17 cellular contexts compared by ENCODE assay signal in genomic region chr2:119672161-119672862, GRCh38. TPM values are rescaled to one million over a fixed set of nuclear protein-coding genes. Genes with fewer than 3 reads are reported as not detected.
DNase-seq lines count a peak whose midpoint lies in the region; ATAC-seq and TF ChIP-seq lines count a peak whose summit lies in the region.
"Had no signal": no experiment of that assay in that cellular context is flagged by ENCODE, and none has a peak within 500 bp of the region (broad histone marks: within the 10 kb centered on the region; RNA-seq: fewer than 3 reads in every experiment).

No MANE protein-coding gene starts in this region.

- no peaks in the 10 kb centered on the region for H3K36me3 Mint-ChIP-seq in endodermal cell (ENCODE audit: low read depth)
- no peaks in the 10 kb centered on the region for H3K36me3 Mint-ChIP-seq in activated T-helper 17 cell treated with anti-CD3 and anti-CD28 coated beads, Interleukin-2, amount 50 U/mL, for 72 hours (ENCODE audit: low read depth)
- H3K36me3 Mint-ChIP-seq: CD4-positive, alpha-beta memory T cell had no signal

- H3K23ac ChIP-seq in neuronal stem cell (ENCODE audit: low read depth, low read length, poor library complexity), result no peak overlapping the region

- H3K36me3 ChIP-seq in Loucy (ENCODE audit: insufficient read depth, low read length), result no peaks in the 10 kb centered on the region
- H3K36me3 ChIP-seq in endodermal cell (ENCODE audit: control insufficient read depth, insufficient read depth, low read length), result no peaks in the 10 kb centered on the region
- no peaks in the 10 kb centered on the region for H3K36me3 ChIP-seq in neuronal stem cell (replicated peaks in 1 of 2; ENCODE audit: control insufficient read depth in 2 of 2, insufficient read depth in 2 of 2, low read length in 2 of 2)
- H3K36me3 ChIP-seq: BE2C had no signal

- no peak overlapping the region for H4K8ac ChIP-seq in neuronal stem cell (ENCODE audit: low read depth, low read length)

- H3K18ac ChIP-seq in neuronal stem cell (ENCODE audit: low read length), result no peak overlapping the region

- no peak overlapping the region for H3K4me2 ChIP-seq in Loucy (ENCODE audit: low read depth, low read length, poor library complexity, severe bottlenecking)
- no peak overlapping the region for H3K4me2 ChIP-seq in neuronal stem cell (ENCODE audit: insufficient read depth, low read length, poor library complexity, severe bottlenecking)
- H3K4me2 ChIP-seq: A549 had no signal

- H3F3A ChIP-seq in Loucy (ENCODE audit: low read depth), result no peaks in the 10 kb centered on the region

- WGBS in endodermal cell (ENCODE audit: insufficient coverage in 1 of 2, insufficient read length in 1 of 2), 2 experiments, result 95% methylated on average over 3 to 5 of the region's 5 CpGs
- no CpG with 5 or more reads among the region's 5 CpGs for WGBS in neuronal stem cell (ENCODE audit: extremely low coverage in 2 of 2, insufficient read length in 2 of 2, insufficient replicate concordance in 1 of 2), 2 donors

- TF ChIP-seq CTCF in Loucy (conservative IDR thresholded peaks at IDR 0.05; ENCODE audit: low read length), result no peak
- TF ChIP-seq CTCF in endodermal cell (conservative IDR thresholded peaks at IDR 0.05), result no peak

- H3K4me1 ChIP-seq in Loucy (ENCODE audit: insufficient read depth, low read length, poor library complexity, severe bottlenecking) (no peaks in the 10 kb centered on the region), endodermal cell (ENCODE audit: control insufficient read depth, insufficient read depth, low read length) (no peaks in the 10 kb centered on the region), neuronal stem cell (ENCODE audit: control insufficient read depth in 2 of 2, insufficient read depth in 1 of 2, low read depth in 1 of 2, low read length in 2 of 2) (no peaks in the 10 kb centered on the region)
- H3K4me1 ChIP-seq: A549, BE2C had no signal

- DNase-seq in endodermal cell (peak; percentile 66), neuronal stem cell (ENCODE audit: low spot score) (no peak), middle frontal gyrus (ENCODE audit: extremely low spot score, low spot score) (no peak)
- DNase-seq in activated T-cell treated with anti-CD3 and anti-CD28 coated beads, Interleukin-2, amount 50 U/mL, for 48 hours, result no peak
- DNase-seq: BE2C; CD4-positive, alpha-beta memory T cell; DMS79; GOT3; HCEC 1CT; HFFc6 had no signal

- no peak overlapping the region for H3K4me3 Mint-ChIP-seq in endodermal cell
- no peak overlapping the region for H3K4me3 Mint-ChIP-seq in activated T-helper 17 cell treated with anti-CD3 and anti-CD28 coated beads, Interleukin-2, amount 50 U/mL, for 72 hours
- H3K4me3 Mint-ChIP-seq: CD4-positive, alpha-beta memory T cell; HFFc6 had no signal

- H3K27ac ChIP-seq in endodermal cell (ENCODE audit: low read depth, low read length) (no peak overlapping the region), neuronal stem cell (replicated peaks; ENCODE audit: low read length) (no peak overlapping the region)
- H3K27ac ChIP-seq: A549, C4-2B, HL-60 had no signal

- H2BK15ac ChIP-seq in neuronal stem cell (ENCODE audit: low read length), result no peak overlapping the region

- no peak overlapping the region for H2BK12ac ChIP-seq in neuronal stem cell (ENCODE audit: low read length)

- H3K9me2 ChIP-seq in Loucy (replicated peaks; ENCODE audit: low read depth, low read length), result no peaks in the 10 kb centered on the region

- no peaks in the 10 kb centered on the region for H3K9me3 ChIP-seq in Loucy (ENCODE audit: insufficient read depth, low read depth, low read length)
- no peaks in the 10 kb centered on the region for H3K9me3 ChIP-seq in endodermal cell (ENCODE audit: control insufficient read depth, low read length)
- no peaks in the 10 kb centered on the region for H3K9me3 ChIP-seq in neuronal stem cell (replicated peaks in 1 of 2; ENCODE audit: control insufficient read depth in 2 of 2, insufficient read depth in 1 of 2, low read depth in 1 of 2, low read length in 2 of 2)
- H3K9me3 ChIP-seq: A549, BE2C had no signal

- H3K9me3 Mint-ChIP-seq in endodermal cell, result no peaks in the 10 kb centered on the region
- H3K9me3 Mint-ChIP-seq in activated T-helper 17 cell treated with anti-CD3 and anti-CD28 coated beads, Interleukin-2, amount 50 U/mL, for 72 hours, result no peaks in the 10 kb centered on the region
- H3K9me3 Mint-ChIP-seq: HFFc6 had no signal

- no peaks in the 10 kb centered on the region for H3K79me2 ChIP-seq in Loucy (ENCODE audit: insufficient read depth, low read length)

- no peak overlapping the region for H3K14ac ChIP-seq in neuronal stem cell (ENCODE audit: low read length)

- H3K27me3 ChIP-seq in Loucy (ENCODE audit: insufficient read depth, low read length, poor library complexity, severe bottlenecking) (no peaks in the 10 kb centered on the region), endodermal cell (ENCODE audit: control insufficient read depth, insufficient read depth, low read length, poor library complexity, severe bottlenecking) (no peaks in the 10 kb centered on the region), neuronal stem cell (ENCODE audit: control insufficient read depth in 3 of 3, insufficient read depth in 3 of 3, low read depth in 1 of 3, low read length in 3 of 3) (peaks cover 0 to 8% (median 0%) of the 10 kb centered on the region in 3 experiments)
- H3K27me3 ChIP-seq: BE2C had no signal

- no peaks in the 10 kb centered on the region for H4K20me1 ChIP-seq in Loucy (ENCODE audit: insufficient read depth, low read length, poor library complexity, severe bottlenecking)

- no peak for ATAC-seq in HG03342 (IDR thresholded peaks at IDR 0.05; ENCODE audit: unreplicated experiment)
- no peak for ATAC-seq in activated T-helper 17 cell treated with anti-CD3 and anti-CD28 coated beads, Interleukin-2, amount 50 U/mL, for 72 hours (replicated peaks)
- ATAC-seq: A549, GM12878 had no signal

- H3K4ac ChIP-seq in neuronal stem cell (ENCODE audit: low read length), result no peak overlapping the region

- H2BK5ac ChIP-seq in neuronal stem cell (ENCODE audit: low read length), result no peak overlapping the region

- no peaks in the 10 kb centered on the region for H3K4me1 Mint-ChIP-seq in endodermal cell
- no peaks in the 10 kb centered on the region for H3K4me1 Mint-ChIP-seq in activated T-helper 17 cell treated with anti-CD3 and anti-CD28 coated beads, Interleukin-2, amount 50 U/mL, for 72 hours

- H3K79me1 ChIP-seq in neuronal stem cell (ENCODE audit: low read depth, low read length), result no peaks in the 10 kb centered on the region

- H3K4me3 ChIP-seq in Loucy (ENCODE audit: low read length, poor library complexity, severe bottlenecking) (no peak overlapping the region), endodermal cell (ENCODE audit: low read length) (no peak overlapping the region), neuronal stem cell (ENCODE audit: low read length in 2 of 2) (no peak overlapping the region)
- H3K4me3 ChIP-seq: A549, GM12878 had no signal

- H3K9ac ChIP-seq in Loucy (ENCODE audit: low read depth, low read length, poor library complexity, severe bottlenecking), result no peak overlapping the region
- no peak overlapping the region for H3K9ac ChIP-seq in endodermal cell (ENCODE audit: extremely low read depth, low read length, poor library complexity, severe bottlenecking)
- H3K9ac ChIP-seq in neuronal stem cell (ENCODE audit: low read depth, low read length, poor library complexity), result no peak overlapping the region

- no peak overlapping the region for H4K91ac ChIP-seq in neuronal stem cell (ENCODE audit: low read depth, low read length, poor library complexity)

- H2BK120ac ChIP-seq in neuronal stem cell (ENCODE audit: low read depth, low read length), result no peak overlapping the region

- H2AFZ ChIP-seq in Loucy (ENCODE audit: low read length), result peak overlapping the region; percentile 65
- H2AFZ ChIP-seq in neuronal stem cell (ENCODE audit: low read length), result peak overlapping the region; percentile 52

- peaks cover 4% of the 10 kb centered on the region for H3K27me3 Mint-ChIP-seq in endodermal cell (ENCODE audit: insufficient read depth)
- H3K27me3 Mint-ChIP-seq in activated T-helper 17 cell treated with anti-CD3 and anti-CD28 coated beads, Interleukin-2, amount 50 U/mL, for 72 hours, result no peaks in the 10 kb centered on the region
- H3K27me3 Mint-ChIP-seq: CD4-positive, alpha-beta memory T cell had no signal

- H3K27ac Mint-ChIP-seq in endodermal cell, result no peak overlapping the region
- H3K27ac Mint-ChIP-seq in activated T-helper 17 cell treated with anti-CD3 and anti-CD28 coated beads, Interleukin-2, amount 50 U/mL, for 72 hours, result no peak overlapping the region
- H3K27ac Mint-ChIP-seq: CD4-positive, alpha-beta memory T cell; HFFc6 had no signal

- no peak overlapping the region for H2AK5ac ChIP-seq in neuronal stem cell (ENCODE audit: low read depth, low read length)

RNA-seq across cellular contexts. Expression of gene TMEM177, which starts 6.7 kb away (rescaled TPM):
- 10 to 100 TPM; 26.8 to 28.6 TPM for total RNA-seq in endodermal cell
- 22.7 TPM for polyA plus RNA-seq in endodermal cell (2013, experiment 1 of 2)
- polyA plus RNA-seq in endodermal cell (2013, experiment 2 of 2), result 18.5 TPM
- 17.9 TPM for polyA plus RNA-seq in neuronal stem cell (2013, experiment 1 of 2)
- polyA plus RNA-seq in neuronal stem cell (2013, experiment 2 of 2), result 17.5 TPM
- total RNA-seq in activated T-helper 17 cell treated with anti-CD3 and anti-CD28 coated beads, Interleukin-2, amount 50 U/mL, for 72 hours, result 10 to 100 TPM in 1 of 2 donors, 1 to 10 TPM in 1; 7.5 to 11.2 TPM
